In genomic region chr11:1863352-1864215, GRCh38 we compare ENCODE assay signal across 1 cellular context.
TF ChIP-seq lines count a peak whose summit lies in the region.

No MANE protein-coding gene starts in this region.

TF ChIP-seq in HEK293, 187 proteins besides CTCF, POLR2A, EP300 and RAD21:
- no peak for TF ChIP-seq PRDM10 (tag by site-specific recombination; IDR thresholded peaks at IDR 0.05)
- no peak for TF ChIP-seq ZNF2 (tag by site-specific recombination; IDR thresholded peaks at IDR 0.05)
- TF ChIP-seq HIC1 (tag by site-specific recombination; IDR thresholded peaks at IDR 0.05), result peak; percentile 100
- TF ChIP-seq ZFP69B (tag by site-specific recombination; IDR thresholded peaks at IDR 0.05), result no peak
- peak; percentile 42; the same call in 1 of the 2 replicates for TF ChIP-seq ZBTB11 (tag by site-specific recombination; conservative IDR thresholded peaks at IDR 0.05; ENCODE audit: low read depth)
- no peak for TF ChIP-seq ZNF211 (tag by site-specific recombination; IDR thresholded peaks at IDR 0.05; ENCODE audit: low read depth)
- peak; percentile 28; the same call in 1 of the 2 replicates for TF ChIP-seq ZNF76 (tag by site-specific recombination; IDR thresholded peaks at IDR 0.05; ENCODE audit: borderline replicate concordance, low read depth)
- TF ChIP-seq ZNF677 (tag by site-specific recombination; IDR thresholded peaks at IDR 0.05), result no peak
- TF ChIP-seq FEZF1 (tag by site-specific recombination; IDR thresholded peaks at IDR 0.05), result no peak
- TF ChIP-seq ZNF621 (tag by site-specific recombination; IDR thresholded peaks at IDR 0.05), result no peak
- TF ChIP-seq ZBTB8A (tag by site-specific recombination; IDR thresholded peaks at IDR 0.05), result peak; percentile 59; the same call in 1 of the 2 replicates
- TF ChIP-seq ZNF449 (tag by site-specific recombination; IDR thresholded peaks at IDR 0.05), result peak; percentile 100
- TF ChIP-seq ZNF175 (tag by site-specific recombination; IDR thresholded peaks at IDR 0.05), result no peak
- TF ChIP-seq ZNF324 (tag by site-specific recombination; IDR thresholded peaks at IDR 0.05), result no peak
- TF ChIP-seq ZNF560 (tag by site-specific recombination; IDR thresholded peaks at IDR 0.05; ENCODE audit: borderline replicate concordance), result no peak
- 0 out of 2 replicates have a peak, but pooled peaks have one; percentile 14 for TF ChIP-seq ZBTB10 (tag by site-specific recombination; IDR thresholded peaks at IDR 0.05)
- no peak for TF ChIP-seq ZFP3 (tag by site-specific recombination; IDR thresholded peaks at IDR 0.05; ENCODE audit: low read depth)
- no peak for TF ChIP-seq ATF2 (tag by site-specific recombination; IDR thresholded peaks at IDR 0.05; ENCODE audit: low read depth)
- no peak for TF ChIP-seq ZNF157 (tag by site-specific recombination; IDR thresholded peaks at IDR 0.05)
- TF ChIP-seq ZNF658 (tag by site-specific recombination; IDR thresholded peaks at IDR 0.05), result no peak
- TF ChIP-seq ZNF600 (tag by site-specific recombination; IDR thresholded peaks at IDR 0.05), result 0 out of 2 replicates have a peak, but pooled peaks have one; percentile 46
- no peak for TF ChIP-seq KLF1 (tag by site-specific recombination; IDR thresholded peaks at IDR 0.05)
- TF ChIP-seq EGR2 (tag by site-specific recombination; IDR thresholded peaks at IDR 0.05; ENCODE audit: low read depth), result no peak
- TF ChIP-seq ZSCAN23 (tag by site-specific recombination; IDR thresholded peaks at IDR 0.05), result no peak
- no peak for TF ChIP-seq ZNF501 (tag by site-specific recombination; IDR thresholded peaks at IDR 0.05)
- TF ChIP-seq KLF8 (tag by site-specific recombination; IDR thresholded peaks at IDR 0.05), result no peak
